ENCODE assay signal across 3 cellular contexts in genomic region chr4:87126056-87126455, GRCh38.
TF ChIP-seq lines count a peak whose summit lies in the region.

No MANE protein-coding gene starts in this region.

TF ChIP-seq in HepG2, 621 proteins besides CTCF, POLR2A, EP300 and RAD21:
- TF ChIP-seq KLF6 (CRISPR knock-in tag; IDR thresholded peaks at IDR 0.05) (no peak), SRSF9 (IDR thresholded peaks at IDR 0.05; ENCODE audit: borderline replicate concordance, insufficient read depth, low read depth, low read length, poor library complexity, severe bottlenecking) (no peak), PRDM10 (CRISPR knock-in tag; IDR thresholded peaks at IDR 0.05; ENCODE audit: low read depth) (no peak), SNAI1 (CRISPR knock-in tag; IDR thresholded peaks at IDR 0.05; ENCODE audit: borderline replicate concordance) (no peak), KLF13 (CRISPR knock-in tag; IDR thresholded peaks at IDR 0.05) (no peak)

TF ChIP-seq in IMR-90, 13 proteins besides CTCF, POLR2A, EP300 and RAD21:
- TF ChIP-seq MAZ (IDR thresholded peaks at IDR 0.05; ENCODE audit: borderline replicate concordance, low read depth, low read length) (no peak), RCOR1 (IDR thresholded peaks at IDR 0.05; ENCODE audit: insufficient replicate concordance, low read length) (no peak), NFE2L2 (IDR thresholded peaks at IDR 0.05; ENCODE audit: low read depth, low read length) (no peak), BHLHE40 (IDR thresholded peaks at IDR 0.05; ENCODE audit: low read depth, low read length) (no peak), FOS (IDR thresholded peaks at IDR 0.05; ENCODE audit: low read depth, low read length) (no peak), SMC3 (IDR thresholded peaks at IDR 0.05; ENCODE audit: low read depth, low read length) (no peak), CHD1 (IDR thresholded peaks at IDR 0.05; ENCODE audit: low read depth, low read length) (no peak), MAFK (IDR thresholded peaks at IDR 0.05; ENCODE audit: low read depth, low read length) (no peak), CEBPB (IDR thresholded peaks at IDR 0.05; ENCODE audit: low read depth, low read length) (no peak), MXI1 (IDR thresholded peaks at IDR 0.05; ENCODE audit: borderline replicate concordance, low read depth, low read length) (no peak), ELK1 (IDR thresholded peaks at IDR 0.05; ENCODE audit: borderline replicate concordance, low read depth, low read length) (no peak), RFX5 (IDR thresholded peaks at IDR 0.05; ENCODE audit: low read depth, low read length) (no peak), USF2 (IDR thresholded peaks at IDR 0.05; ENCODE audit: low read depth, low read length) (no peak)

TF ChIP-seq in H1, 55 proteins besides CTCF, POLR2A, EP300 and RAD21:
- TF ChIP-seq CEBPB (IDR thresholded peaks at IDR 0.05; ENCODE audit: low read depth, low read length): no peak
- no peak for TF ChIP-seq SAP30 (IDR thresholded peaks at IDR 0.05; ENCODE audit: insufficient read depth, insufficient replicate concordance, low read length)
- no peak for TF ChIP-seq JUND (IDR thresholded peaks at IDR 0.05; ENCODE audit: low read length)
- TF ChIP-seq USF2 (IDR thresholded peaks at IDR 0.05; ENCODE audit: low read length): no peak
- TF ChIP-seq SP4 (IDR thresholded peaks at IDR 0.05; ENCODE audit: low read length): no peak
